ENCODE assay signal across 8 cellular contexts in the genomic region with DNA sequence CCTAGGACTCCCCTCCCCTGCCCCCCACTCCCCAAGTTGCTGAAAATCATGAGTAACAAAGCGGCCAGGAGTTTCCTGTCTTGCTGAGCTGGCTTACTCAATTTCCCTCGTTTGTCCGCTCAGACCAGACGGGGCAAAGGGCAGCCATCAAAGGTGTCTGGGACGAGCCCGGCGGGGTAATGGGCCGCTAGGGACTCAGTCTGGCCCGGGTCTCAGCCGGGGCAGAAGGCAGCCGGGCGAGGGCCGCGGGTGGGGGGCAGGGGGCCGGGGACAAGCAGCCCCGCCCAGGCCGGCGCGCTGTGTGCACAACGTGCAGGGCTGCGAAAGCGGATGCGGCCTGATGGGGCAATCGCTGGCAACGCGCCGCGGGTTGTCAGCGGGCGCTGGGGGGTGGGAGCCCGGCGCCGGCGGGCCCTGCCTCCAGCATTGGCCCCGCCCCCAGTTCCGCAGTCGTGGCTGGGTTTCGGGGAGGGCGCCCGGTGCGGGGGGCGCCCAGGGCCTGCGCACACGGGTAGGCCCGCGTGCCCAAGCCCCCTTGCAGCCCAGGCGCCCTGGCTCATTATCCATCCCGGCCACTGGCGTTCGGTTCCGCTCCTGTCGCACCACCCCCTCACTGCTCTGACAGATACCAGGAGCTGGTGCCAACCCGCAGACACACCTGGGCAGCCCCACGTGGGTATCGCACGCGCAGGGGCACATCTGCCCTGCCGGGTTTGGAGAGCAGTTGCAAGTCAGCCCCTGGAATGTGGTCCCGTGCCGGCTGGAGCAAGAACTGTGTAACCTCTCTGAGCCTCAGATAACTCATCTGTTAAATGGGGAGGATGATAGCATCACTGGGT. TPM values are rescaled to one million over a fixed set of nuclear protein-coding genes. Genes with fewer than 3 reads are reported as not detected.
DNase-seq lines count a peak whose midpoint lies in the region; ATAC-seq lines count a peak whose summit lies in the region.

No MANE protein-coding gene starts in this region.

- DNase-seq in AG20443 (ENCODE audit: low spot score), result peak; percentile 95
- peak; percentile 76 for DNase-seq in NCI-H748 (lab: John Stamatoyannopoulos, UW; ENCODE audit: unreplicated experiment)
- DNase-seq in activated CD8-positive, alpha-beta memory T cell treated with anti-CD3 and anti-CD28 coated beads for 24 hours, result peak; percentile 95
- DNase-seq in effector memory CD8-positive, alpha-beta T cell, result peak; percentile 85 to 88 (median 87)
- peak; percentile 99 for DNase-seq in mesenteric fat pad (ENCODE audit: low spot score)
- peak; percentile 66 for DNase-seq in stimulated activated CD8-positive, alpha-beta memory T cell treated with anti-CD3 and anti-CD28 coated beads, Interleukin-15, amount 100 ng/mL, for 24 hours (ENCODE audit: low read depth)

- no peaks in the 10 kb centered on the region for H3K9me3 Mint-ChIP-seq in effector memory CD8-positive, alpha-beta T cell

- peak overlapping the region; percentile 73 to 77 for H3K4me3 Mint-ChIP-seq in effector memory CD8-positive, alpha-beta T cell

- H3K27ac Mint-ChIP-seq in effector memory CD8-positive, alpha-beta T cell, result peak overlapping the region; percentile 98

- no peaks in the 10 kb centered on the region for H3K27me3 Mint-ChIP-seq in effector memory CD8-positive, alpha-beta T cell

- H3K36me3 Mint-ChIP-seq in effector memory CD8-positive, alpha-beta T cell (ENCODE audit: insufficient read depth), result peaks cover 13% of the 10 kb centered on the region

- peaks cover 51 to 63% of the 10 kb centered on the region in 2 donors for H3K4me1 Mint-ChIP-seq in effector memory CD8-positive, alpha-beta T cell (ENCODE audit: low read depth in 2 of 2)

- ATAC-seq in GM19023 (IDR thresholded peaks at IDR 0.05; ENCODE audit: unreplicated experiment), result peak; percentile 60
- peak; percentile 57 for ATAC-seq in HG03159 (IDR thresholded peaks at IDR 0.05; ENCODE audit: unreplicated experiment)
- ATAC-seq in effector memory CD8-positive, alpha-beta T cell (replicated peaks), result peak; percentile 80

RNA-seq across cellular contexts. Expression of gene DNAJB12, which starts 35.1 kb away (rescaled TPM):
- total RNA-seq in mesenteric fat pad, result 37.7 TPM

RNA-seq across cellular contexts. Expression of gene DDIT4, which starts 45.9 kb away (rescaled TPM):
- 236 TPM for total RNA-seq in mesenteric fat pad

Comparison
In these comparisons a context has a peak if more than half of its experiments do, and no peak if none do; other contexts are left out.
1. Peak in every context shown above with its lines: DNase-seq and ATAC-seq.